ENCODE assay signal across 19 cellular contexts in genomic region chr10:24320373-24320772, GRCh38.
A peak's percentile ranks its signal among the peaks of the same experiment; 100 is the strongest.
DNase-seq lines count a peak whose midpoint lies in the region; ATAC-seq and TF ChIP-seq lines count a peak whose summit lies in the region.
"Had no signal": no experiment of that assay in that cellular context is flagged by ENCODE, and none has a peak within 500 bp of the region (broad histone marks: within the 10 kb centered on the region; RNA-seq: fewer than 3 reads in every experiment).

No MANE protein-coding gene starts in this region.

- H3K4me3 Mint-ChIP-seq in type B pancreatic cell (no peak overlapping the region), glutamatergic neuron (ENCODE audit: unreplicated experiment) (no peak overlapping the region), natural killer cell (no peak overlapping the region)
- H3K4me3 Mint-ChIP-seq: CD8-positive, alpha-beta T cell; HFFc6 had no signal

- no peak for ATAC-seq in natural killer cell
- ATAC-seq: A549; CD8-positive, alpha-beta T cell; GM12878; HCT116 had no signal

- H3K9me3 Mint-ChIP-seq in type B pancreatic cell (peaks cover 9% of the 10 kb centered on the region), glutamatergic neuron (ENCODE audit: unreplicated experiment) (peaks cover 4% of the 10 kb centered on the region), natural killer cell (peaks cover 0 to 2% of the 10 kb centered on the region in 2 donors)
- H3K9me3 Mint-ChIP-seq: CD8-positive, alpha-beta T cell; HFFc6 had no signal

- H3K27ac ChIP-seq in A673 (ENCODE audit: low read depth, low read length, poor library complexity, severe bottlenecking) (peak overlapping the region; percentile 0), OCI-LY3 (ENCODE audit: low read length) (peak overlapping the region; percentile 83), VCaP (peak overlapping the region; percentile 65)
- H3K27ac ChIP-seq: 22Rv1, A549, BLaER1 had no signal

- CTCF ChIA-PET in A673 (lab: Charles Lee) = no interaction called here

- intact Hi-C loops in A673 (cut with micrococcal nuclease; ENCODE audit: unreplicated experiment) (no loop called here), natural killer cell (cut with micrococcal nuclease) (no loop called here)

- peaks cover 27% of the 10 kb centered on the region for H3K4me1 Mint-ChIP-seq in type B pancreatic cell (ENCODE audit: unreplicated experiment)
- no peaks in the 10 kb centered on the region for H3K4me1 Mint-ChIP-seq in glutamatergic neuron (ENCODE audit: low read depth, unreplicated experiment)
- H3K4me1 Mint-ChIP-seq in natural killer cell = no peaks in the 10 kb centered on the region
- H3K4me1 Mint-ChIP-seq: IgD-negative memory B cell had no signal

- peak overlapping the region; percentile 74 for H3K4me2 ChIP-seq in OCI-LY3 (ENCODE audit: low read length)
- H3K4me2 ChIP-seq: A549, BLaER1 had no signal

- DNase-seq in A673 (ENCODE audit: low spot score) (peak; percentile 70), type B pancreatic cell (ENCODE audit: extremely low spot score, unreplicated experiment) (no peak), glutamatergic neuron (no peak), natural killer cell (no peak)
- no peak for DNase-seq in stimulated activated CD4-positive, alpha-beta T cell treated with anti-CD3 and anti-CD28 coated beads, Interleukin-15, amount 100 ng/mL, for 24 hours
- DNase-seq: Calu3; CD8-positive, alpha-beta T cell; EL; GOT3; H7; HFFc6 had no signal

- H3K79me2 ChIP-seq in OCI-LY3 (ENCODE audit: low read length) = no peaks in the 10 kb centered on the region

- no peak for TF ChIP-seq CTCF in A673 (conservative IDR thresholded peaks at IDR 0.05; ENCODE audit: low read depth, low read length)
- no peak for TF ChIP-seq CTCF in OCI-LY3 (IDR thresholded peaks at IDR 0.05; ENCODE audit: low read depth, low read length)
- TF ChIP-seq CTCF in VCaP (conservative IDR thresholded peaks at IDR 0.05) = no peak
- no peak for TF ChIP-seq CTCF in type B pancreatic cell (conservative IDR thresholded peaks at IDR 0.05)
- TF ChIP-seq CTCF in glutamatergic neuron (IDR thresholded peaks at IDR 0.05; ENCODE audit: partially characterized antibody, unreplicated experiment) = no peak
- TF ChIP-seq CTCF in natural killer cell (IDR thresholded peaks at IDR 0.05) = no peak

- H3K36me3 ChIP-seq in A673 (ENCODE audit: insufficient read depth, low read length, poor library complexity, severe bottlenecking) (no peaks in the 10 kb centered on the region), OCI-LY3 (replicated peaks; ENCODE audit: low read depth, low read length) (no peaks in the 10 kb centered on the region)
- H3K36me3 ChIP-seq: BLaER1 had no signal

- no peak overlapping the region for H2AFZ ChIP-seq in OCI-LY3 (ENCODE audit: low read depth, low read length)

- H3K36me3 Mint-ChIP-seq in type B pancreatic cell = peaks cover 42% of the 10 kb centered on the region
- H3K36me3 Mint-ChIP-seq in glutamatergic neuron (ENCODE audit: unreplicated experiment) = no peaks in the 10 kb centered on the region
- H3K36me3 Mint-ChIP-seq in natural killer cell = no peaks in the 10 kb centered on the region
- H3K36me3 Mint-ChIP-seq: CD8-positive, alpha-beta T cell; IgD-negative memory B cell had no signal

- no peaks in the 10 kb centered on the region for H3K27me3 Mint-ChIP-seq in type B pancreatic cell
- H3K27me3 Mint-ChIP-seq in glutamatergic neuron (ENCODE audit: unreplicated experiment) = no peaks in the 10 kb centered on the region
- no peaks in the 10 kb centered on the region for H3K27me3 Mint-ChIP-seq in natural killer cell (ENCODE audit: low read depth in 2 of 2)
- H3K27me3 Mint-ChIP-seq: IgD-negative memory B cell had no signal

- H3K9ac ChIP-seq in OCI-LY3 (ENCODE audit: low read length) = peak overlapping the region; percentile 24; the same call in 1 of the 2 replicates
- H3K9ac ChIP-seq: BLaER1 had no signal

- POLR2A ChIA-PET in A673 (lab: Charles Lee; ENCODE audit: low non-redundant PET) = no interaction called here

- H3K9me3 ChIP-seq in A673 (ENCODE audit: low read depth, low read length, poor library complexity, severe bottlenecking) (no peaks in the 10 kb centered on the region), OCI-LY3 (ENCODE audit: insufficient read depth, low read length) (no peaks in the 10 kb centered on the region)
- H3K9me3 ChIP-seq: A549 had no signal

- no peaks in the 10 kb centered on the region for H4K20me1 ChIP-seq in OCI-LY3 (ENCODE audit: insufficient read depth, low read length)
- H4K20me1 ChIP-seq: BLaER1 had no signal

- H3K27ac Mint-ChIP-seq in type B pancreatic cell (peak overlapping the region; percentile 3), glutamatergic neuron (ENCODE audit: unreplicated experiment) (no peak overlapping the region), natural killer cell (no peak overlapping the region)
- H3K27ac Mint-ChIP-seq: CD8-positive, alpha-beta T cell; HFFc6; IgD-negative memory B cell had no signal

- H3K4me3 ChIP-seq in A673 (ENCODE audit: low read depth, low read length, poor library complexity, severe bottlenecking) (no peak overlapping the region), OCI-LY3 (ENCODE audit: low read length) (peak overlapping the region; percentile 20; the same call in 1 of the 2 replicates)
- H3K4me3 ChIP-seq: A549, BLaER1, GM12878 had no signal

- H3K27me3 ChIP-seq in A673 (replicated peaks; ENCODE audit: insufficient read depth, low read depth, low read length, poor library complexity) = no peaks in the 10 kb centered on the region
- H3K27me3 ChIP-seq in OCI-LY3 (ENCODE audit: low read depth, low read length) = no peaks in the 10 kb centered on the region
- H3K27me3 ChIP-seq: BLaER1 had no signal

- H3K4me1 ChIP-seq in A673 (ENCODE audit: insufficient read depth, low read length, poor library complexity, severe bottlenecking) (peaks cover 26% of the 10 kb centered on the region), OCI-LY3 (ENCODE audit: low read length) (peaks cover 71% of the 10 kb centered on the region)
- H3K4me1 ChIP-seq: A549 had no signal

- no TSS peak for BruUV-seq in A673 (replicated peaks; lab: Mats Ljungman, UMichigan)

Comparison
In these comparisons a context has a peak if more than half of its experiments do, and no peak if none do; other contexts are left out.
1. H3K27ac ChIP-seq: peak in every context shown above with its lines; median percentile 83 in OCI-LY3; 65 in VCaP; 0 in A673.